17 cellular contexts compared by ENCODE assay signal in the genomic region with DNA sequence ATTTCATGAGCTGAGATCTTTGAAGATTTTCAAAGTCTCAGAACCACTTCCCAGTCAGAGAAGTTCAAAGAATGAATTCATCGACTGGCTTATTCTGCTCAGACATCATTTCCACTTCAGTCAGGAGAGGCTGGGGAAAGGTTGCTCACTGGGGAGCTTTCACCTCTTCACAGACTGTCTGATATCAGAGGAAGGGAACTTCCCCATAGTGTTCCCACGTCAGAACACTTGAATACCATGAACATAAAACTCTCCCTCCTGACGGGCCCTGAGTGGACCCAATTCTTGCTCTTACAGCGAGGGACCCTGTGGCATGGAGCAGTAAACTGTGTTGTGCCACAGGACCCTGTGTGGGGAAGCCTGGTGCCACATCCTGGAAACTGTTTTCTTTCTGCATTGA.
DNase-seq lines count a peak whose midpoint lies in the region; ATAC-seq and TF ChIP-seq lines count a peak whose summit lies in the region.
"Had no signal": no experiment of that assay in that cellular context is flagged by ENCODE, and none has a peak within 500 bp of the region (broad histone marks: within the 10 kb centered on the region; RNA-seq: fewer than 3 reads in every experiment).

No MANE protein-coding gene starts in this region.

- DNase-seq in activated CD4-positive, alpha-beta T cell treated with anti-CD3 and anti-CD28 coated beads for 48 hours, result peak; percentile 52
- DNase-seq in stimulated activated CD4-positive, alpha-beta T cell treated with anti-CD3 and anti-CD28 coated beads, Interleukin-2, amount 100 ng/mL, for 24 hours, result peak; percentile 29 to 41
- no peak for DNase-seq in vagina (ENCODE audit: extremely low spot score in 2 of 2)
- DNase-seq: BE2C, DMS53, foreskin keratinocyte, left ventricle myocardium inferior, natural killer cell, NCI-H1694 treated with DMSO at 0.1 percent for 48 hours, NCI-H510A had no signal

- TF ChIP-seq POLR2A in vagina (IDR thresholded peaks at IDR 0.05), result no peak

- ATAC-seq in GM18868 (IDR thresholded peaks at IDR 0.05; ENCODE audit: unreplicated experiment) (peak; percentile 56), HG03378 (IDR thresholded peaks at IDR 0.05; ENCODE audit: unreplicated experiment) (no peak), HG02571 (IDR thresholded peaks at IDR 0.05; ENCODE audit: unreplicated experiment) (no peak), GM21360 (IDR thresholded peaks at IDR 0.05; ENCODE audit: unreplicated experiment) (no peak)
- ATAC-seq: foreskin keratinocyte had no signal

- peaks cover 19% of the 10 kb centered on the region for H3K4me1 ChIP-seq in vagina
- H3K4me1 ChIP-seq: BE2C had no signal

- intact Hi-C loops in vagina (cut with DNase I), result no loop called here

- H3K9me3 ChIP-seq in vagina, result no peaks in the 10 kb centered on the region
- H3K9me3 ChIP-seq: BE2C, left ventricle myocardium inferior had no signal

- peaks cover 69% of the 10 kb centered on the region for H3K4me1 Mint-ChIP-seq in activated naive CD8-positive, alpha-beta T cell (ENCODE audit: low read depth)

- no peaks in the 10 kb centered on the region for H3K36me3 ChIP-seq in vagina
- H3K36me3 ChIP-seq: BE2C, left ventricle myocardium inferior had no signal

- H3K27me3 ChIP-seq in vagina, result no peaks in the 10 kb centered on the region
- H3K27me3 ChIP-seq: BE2C, foreskin keratinocyte had no signal

- H3K27ac Mint-ChIP-seq in activated naive CD8-positive, alpha-beta T cell, result peak overlapping the region; percentile 93
- H3K27ac Mint-ChIP-seq: natural killer cell had no signal

- H3K4me3 ChIP-seq in vagina, result no peak overlapping the region
- H3K4me3 ChIP-seq: left ventricle myocardium inferior had no signal

- H3K9me3 Mint-ChIP-seq in activated naive CD8-positive, alpha-beta T cell (ENCODE audit: low read depth), result no peaks in the 10 kb centered on the region
- H3K9me3 Mint-ChIP-seq: central memory CD8-positive, alpha-beta T cell; natural killer cell had no signal

- H3K27ac ChIP-seq in vagina, result no peak overlapping the region
- H3K27ac ChIP-seq: foreskin keratinocyte, VCaP had no signal

- H3K4me3 Mint-ChIP-seq in activated naive CD8-positive, alpha-beta T cell, result peak overlapping the region; percentile 48
- H3K4me3 Mint-ChIP-seq: central memory CD8-positive, alpha-beta T cell; natural killer cell had no signal

- no peaks in the 10 kb centered on the region for H3K36me3 Mint-ChIP-seq in activated naive CD8-positive, alpha-beta T cell
- H3K36me3 Mint-ChIP-seq: natural killer cell had no signal

- no peak for TF ChIP-seq CTCF in vagina (IDR thresholded peaks at IDR 0.05)

- H3K27me3 Mint-ChIP-seq in activated naive CD8-positive, alpha-beta T cell, result no peaks in the 10 kb centered on the region
- H3K27me3 Mint-ChIP-seq: central memory CD8-positive, alpha-beta T cell had no signal

Comparison
In these comparisons a context has a peak if more than half of its experiments do, and no peak if none do; other contexts are left out.
1. DNase-seq: peak in activated CD4-positive, alpha-beta T cell treated with anti-CD3 and anti-CD28 coated beads for 48 hours (single experiment) and stimulated activated CD4-positive, alpha-beta T cell treated with anti-CD3 and anti-CD28 coated beads, Interleukin-2, amount 100 ng/mL, for 24 hours (2 of 2); none in vagina (0 of 2).